27 cellular contexts compared by ENCODE assay signal in the genomic region with DNA sequence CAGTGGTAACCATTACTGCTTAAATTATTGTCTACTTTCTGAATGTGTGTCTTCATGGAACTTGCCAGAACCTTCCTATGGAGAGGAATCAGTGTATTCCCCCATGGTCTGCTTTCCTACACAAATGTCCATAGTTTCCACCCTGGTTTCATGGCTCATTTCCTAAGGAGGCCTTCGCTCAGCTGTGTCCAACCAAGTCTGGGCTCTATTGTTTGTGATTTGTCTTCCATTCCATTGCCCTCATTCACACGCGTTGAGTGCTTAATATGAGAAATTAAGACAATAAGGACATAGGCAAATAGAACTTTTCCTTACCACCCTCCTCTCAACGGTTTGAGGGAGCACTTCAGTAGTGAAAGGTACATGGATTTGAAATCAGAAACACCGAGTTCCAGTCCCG.
DNase-seq lines count a peak whose midpoint lies in the region; FAIRE-seq and TF ChIP-seq lines count a peak whose summit lies in the region.
"Had no signal": no experiment of that assay in that cellular context is flagged by ENCODE, and none has a peak within 500 bp of the region (broad histone marks: within the 10 kb centered on the region; RNA-seq: fewer than 3 reads in every experiment).

No MANE protein-coding gene starts in this region.

- H3K27ac ChIP-seq in RWPE1: no peak overlapping the region
- H3K27ac ChIP-seq: BLaER1 had no signal

- peak; percentile 51 for DNase-seq in NCI-H69 (lab: John Stamatoyannopoulos, UW)
- DNase-seq in bronchial epithelial cell (ENCODE audit: low read depth): no peak
- peak; percentile 56 for DNase-seq in kidney tubule cell (ENCODE audit: low spot score)
- DNase-seq in renal cortical epithelial cell (ENCODE audit: low read depth): peak; percentile 77
- no peak for DNase-seq in HK-2 (ENCODE audit: unreplicated experiment)
- DNase-seq in RWPE1 (ENCODE audit: low spot score): no peak
- DNase-seq in NCI-H1436 treated with DMSO at 0.1 percent for 48 hours (lab: John Stamatoyannopoulos, UW): no peak
- DNase-seq: 8988T; ACHN; BE2C; C1 segment of cervical spinal cord; CD4-positive, alpha-beta memory T cell; CD4-positive, CD25-positive, alpha-beta regulatory T cell; CD8-positive, alpha-beta memory T cell; COR-L47; DMS 273 treated with DMSO at 0.1 percent for 48 hours; DMS153; DMS53; DMS79; DND-41; EL; GDM1 had no signal

- no peaks in the 10 kb centered on the region for H3K36me3 ChIP-seq in bronchial epithelial cell (ENCODE audit: control insufficient read depth, insufficient read depth, low read length)
- H3K36me3 ChIP-seq: BE2C, BLaER1 had no signal

- no peak for TF ChIP-seq CTCF in bronchial epithelial cell (IDR thresholded peaks at IDR 0.05; ENCODE audit: insufficient read depth, low read length, severe bottlenecking)
- no peak for TF ChIP-seq CTCF in RWPE1 (conservative IDR thresholded peaks at IDR 0.05; ENCODE audit: low read depth)

- peak; percentile 13 for FAIRE-seq in bronchial epithelial cell (lab: Jason Lieb, UNC)
- FAIRE-seq: A204.1, GM12878, GM12892, GM18507 had no signal

- no peak overlapping the region for H3K4me3 ChIP-seq in bronchial epithelial cell (ENCODE audit: low read depth, low read length)
- H3K4me3 ChIP-seq: BLaER1, GM12878 had no signal

- CTCF ChIA-PET in RWPE1 (lab: Yijun Ruan, JAX): no interaction called here

- POLR2A ChIA-PET in RWPE1 (lab: Yijun Ruan, JAX; ENCODE audit: low non-redundant PET): no interaction called here

- H3K27me3 ChIP-seq in bronchial epithelial cell (ENCODE audit: control insufficient read depth, insufficient read depth, low read length): no peaks in the 10 kb centered on the region
- H3K27me3 ChIP-seq: BE2C, BLaER1 had no signal

Comparison
In these comparisons a context has a peak if more than half of its experiments do, and no peak if none do; other contexts are left out.
1. DNase-seq: peak in NCI-H69 (single experiment), kidney tubule cell (single experiment) and renal cortical epithelial cell (single experiment); none in bronchial epithelial cell (single experiment), HK-2 (single experiment), RWPE1 (single experiment) and NCI-H1436 treated with DMSO at 0.1 percent for 48 hours (single experiment).